Comparison of ENCODE assay signal across 29 cellular contexts in genomic region chr20:20869161-20869560, GRCh38.
"Had no signal": no experiment of that assay in that cellular context is flagged by ENCODE, and none has a peak within 500 bp of the region (broad histone marks: within the 10 kb centered on the region; RNA-seq: fewer than 3 reads in every experiment).

No MANE protein-coding gene starts in this region.

- H3K4me3 Mint-ChIP-seq: stimulated activated effector memory CD8-positive, alpha-beta T cell treated with anti-CD3 and anti-CD28 coated beads, Interleukin-12 subunit alpha, Interleukin-12 subunit beta, amount 100 ng/mL, for 72 hours; stimulated activated memory B cell treated with anti-CD40 and anti-IgM and Interleukin-4, amounts not matched to agents 10 μg/mL and 1 μg/mL and 100 μg/mL, for 72 hours; stimulated activated naive B cell treated with anti-CD40 and anti-IgM and Interleukin-4, amounts not matched to agents 10 μg/mL and 1 μg/mL and 100 μg/mL, for 72 hours; stimulated activated naive CD8-positive, alpha-beta T cell treated with anti-CD3 and anti-CD28 coated beads, Interleukin-15, amount 100 ng/mL, for 72 hours; stimulated activated naive CD8-positive, alpha-beta T cell treated with anti-CD3 and anti-CD28 coated beads, Interleukin-15, Interleukin-2, amounts not matched to agents 100 ng/mL and 50 ng/mL, for 24 hours; type B pancreatic cell had no signal

- H3K27ac Mint-ChIP-seq: stimulated activated effector memory CD8-positive, alpha-beta T cell treated with anti-CD3 and anti-CD28 coated beads, Interleukin-12 subunit alpha, Interleukin-12 subunit beta, amount 100 ng/mL, for 72 hours; stimulated activated memory B cell treated with anti-CD40 and anti-IgM and Interleukin-4, amounts not matched to agents 10 μg/mL and 1 μg/mL and 100 μg/mL, for 72 hours; stimulated activated naive B cell treated with anti-CD40 and anti-IgM and Interleukin-4, amounts not matched to agents 10 μg/mL and 1 μg/mL and 100 μg/mL, for 72 hours; stimulated activated naive CD8-positive, alpha-beta T cell treated with anti-CD3 and anti-CD28 coated beads, Interleukin-15, amount 100 ng/mL, for 72 hours; stimulated activated naive CD8-positive, alpha-beta T cell treated with anti-CD3 and anti-CD28 coated beads, Interleukin-15, Interleukin-2, amounts not matched to agents 100 ng/mL and 50 ng/mL, for 24 hours; type B pancreatic cell had no signal

- DNase-seq: stimulated activated CD4-positive, alpha-beta T cell treated with anti-CD3 and anti-CD28 coated beads, Interleukin-2, amount 100 ng/mL, for 48 hours; stimulated activated CD4-positive, alpha-beta T cell treated with anti-CD3 and anti-CD28 coated beads, Interleukin-4, amount 100 ng/mL, for 1 hour; stimulated activated CD4-positive, alpha-beta T cell treated with anti-CD3 and anti-CD28 coated beads, Interleukin-4, amount 100 ng/mL, for 24 hours; stimulated activated CD4-positive, alpha-beta T cell treated with anti-CD3 and anti-CD28 coated beads, Interleukin-4, amount 100 ng/mL, for 4 hours; stimulated activated CD8-positive, alpha-beta memory T cell treated with anti-CD3 and anti-CD28 coated beads, Interleukin-4, amount 100 ng/mL, for 48 hours; stimulated activated naive B cell treated with anti-CD40 and anti-IgM and Interleukin-4, amounts not matched to agents 10 μg/mL and 1 μg/mL and 100 μg/mL, for 72 hours; stimulated activated naive CD4-positive, alpha-beta T cell; stimulated activated naive CD4-positive, alpha-beta T cell treated with Interleukin-2 at 50 U/mL for 16 hours; stimulated activated naive CD8-positive, alpha-beta T cell treated with anti-CD3 and anti-CD28 coated beads, Interleukin-15, amount 100 ng/mL, for 72 hours; stimulated activated naive CD8-positive, alpha-beta T cell treated with anti-CD3 and anti-CD28 coated beads, Interleukin-15, Interleukin-2, amounts not matched to agents 100 U/mL and 50 U/mL, for 24 hours; stomach; substantia nigra; testis; thyroid gland; tibial artery; transverse colon; trophoblast cell; upper lobe of left lung; upper lobe of right lung; uterus had no signal

- H3K4me1 Mint-ChIP-seq: stimulated activated effector memory CD8-positive, alpha-beta T cell treated with anti-CD3 and anti-CD28 coated beads, Interleukin-12 subunit alpha, Interleukin-12 subunit beta, amount 100 ng/mL, for 72 hours; stimulated activated memory B cell treated with anti-CD40 and anti-IgM and Interleukin-4, amounts not matched to agents 10 μg/mL and 1 μg/mL and 100 μg/mL, for 72 hours; stimulated activated naive B cell treated with anti-CD40 and anti-IgM and Interleukin-4, amounts not matched to agents 10 μg/mL and 1 μg/mL and 100 μg/mL, for 72 hours; stimulated activated naive CD8-positive, alpha-beta T cell treated with anti-CD3 and anti-CD28 coated beads, Interleukin-15, amount 100 ng/mL, for 72 hours had no signal

- H3K27me3 ChIP-seq: testis, thyroid gland, tibial artery, tibial nerve, upper lobe of left lung, uterus, vagina had no signal

- ATAC-seq: stimulated activated effector memory CD8-positive, alpha-beta T cell treated with anti-CD3 and anti-CD28 coated beads, Interleukin-12 subunit alpha, Interleukin-12 subunit beta, amount 100 ng/mL, for 72 hours; stimulated activated memory B cell treated with anti-CD40 and anti-IgM and Interleukin-4, amounts not matched to agents 10 μg/mL and 1 μg/mL and 100 μg/mL, for 72 hours; stimulated activated naive B cell treated with anti-CD40 and anti-IgM and Interleukin-4, amounts not matched to agents 10 μg/mL and 1 μg/mL and 100 μg/mL, for 72 hours; stimulated activated naive CD8-positive, alpha-beta T cell treated with anti-CD3 and anti-CD28 coated beads, Interleukin-15, amount 100 ng/mL, for 72 hours; stimulated activated naive CD8-positive, alpha-beta T cell treated with anti-CD3 and anti-CD28 coated beads, Interleukin-15, Interleukin-2, amounts not matched to agents 100 U/mL and 50 U/mL, for 24 hours; upper lobe of right lung had no signal

- H3K4me1 ChIP-seq: stomach, suprapubic skin, testis, thyroid gland, tibial artery, tibial nerve, transverse colon, upper lobe of left lung, upper lobe of right lung, uterus, vagina had no signal

- H3K36me3 ChIP-seq: stomach, suprapubic skin, thoracic aorta, thyroid gland, tibial artery, tibial nerve, transverse colon, upper lobe of left lung, upper lobe of right lung, uterus, vagina had no signal

- H3K9me3 ChIP-seq: stomach, suprapubic skin, testis, thoracic aorta, thyroid gland, tibial artery, tibial nerve, transverse colon, upper lobe of left lung, upper lobe of right lung, uterus, vagina had no signal

- H3K4me3 ChIP-seq: stomach, suprapubic skin, testis, thoracic aorta, thyroid gland, tibial artery, tibial nerve, transverse colon, upper lobe of left lung, upper lobe of right lung, uterus, vagina had no signal

- H3K36me3 Mint-ChIP-seq: stimulated activated effector memory CD8-positive, alpha-beta T cell treated with anti-CD3 and anti-CD28 coated beads, Interleukin-12 subunit alpha, Interleukin-12 subunit beta, amount 100 ng/mL, for 72 hours; stimulated activated memory B cell treated with anti-CD40 and anti-IgM and Interleukin-4, amounts not matched to agents 10 μg/mL and 1 μg/mL and 100 μg/mL, for 72 hours; stimulated activated naive B cell treated with anti-CD40 and anti-IgM and Interleukin-4, amounts not matched to agents 10 μg/mL and 1 μg/mL and 100 μg/mL, for 72 hours; type B pancreatic cell had no signal

- H3K27ac ChIP-seq: stomach, suprapubic skin, testis, thoracic aorta, thyroid gland, tibial artery, tibial nerve, transverse colon, upper lobe of left lung, upper lobe of right lung, uterus, vagina had no signal

- H3K9me3 Mint-ChIP-seq: stimulated activated effector memory CD8-positive, alpha-beta T cell treated with anti-CD3 and anti-CD28 coated beads, Interleukin-12 subunit alpha, Interleukin-12 subunit beta, amount 100 ng/mL, for 72 hours; stimulated activated memory B cell treated with anti-CD40 and anti-IgM and Interleukin-4, amounts not matched to agents 10 μg/mL and 1 μg/mL and 100 μg/mL, for 72 hours; stimulated activated naive B cell treated with anti-CD40 and anti-IgM and Interleukin-4, amounts not matched to agents 10 μg/mL and 1 μg/mL and 100 μg/mL, for 72 hours; stimulated activated naive CD8-positive, alpha-beta T cell treated with anti-CD3 and anti-CD28 coated beads, Interleukin-15, amount 100 ng/mL, for 72 hours; stimulated activated naive CD8-positive, alpha-beta T cell treated with anti-CD3 and anti-CD28 coated beads, Interleukin-15, Interleukin-2, amounts not matched to agents 100 ng/mL and 50 ng/mL, for 24 hours; type B pancreatic cell had no signal

- FAIRE-seq: urothelium cell line had no signal
